1 cellular context compared by ENCODE assay signal in genomic region chr5:174157048-174157447, GRCh38.
TF ChIP-seq lines count a peak whose summit lies in the region.

No MANE protein-coding gene starts in this region.

TF ChIP-seq in K562, 482 proteins besides CTCF, POLR2A, EP300 and RAD21:
- no peak for TF ChIP-seq ZNF668 (CRISPR knock-in tag; IDR thresholded peaks at IDR 0.05)
- TF ChIP-seq TAF15 (IDR thresholded peaks at IDR 0.05; ENCODE audit: low read depth, low read length), result no peak
- TF ChIP-seq NFXL1 (CRISPR knock-in tag; IDR thresholded peaks at IDR 0.05), result no peak
- TF ChIP-seq FOXJ2 (tag; IDR thresholded peaks at IDR 0.05), result no peak
- TF ChIP-seq PYGO2 (tag; IDR thresholded peaks at IDR 0.05), result no peak
- TF ChIP-seq ESRRB (CRISPR knock-in tag; IDR thresholded peaks at IDR 0.05; ENCODE audit: borderline replicate concordance), result no peak
- TF ChIP-seq ZNF592 (IDR thresholded peaks at IDR 0.05), result no peak
- TF ChIP-seq MTA1 (IDR thresholded peaks at IDR 0.05; ENCODE audit: borderline replicate concordance), result no peak
- no peak for TF ChIP-seq ZNF175 (CRISPR knock-in tag; IDR thresholded peaks at IDR 0.05; ENCODE audit: low read depth)
- TF ChIP-seq RBM34 (IDR thresholded peaks at IDR 0.05; ENCODE audit: borderline replicate concordance, insufficient read depth, low read length), result no peak
- TF ChIP-seq RBFOX2 (IDR thresholded peaks at IDR 0.05; ENCODE audit: low read depth, low read length), result no peak
- no peak for TF ChIP-seq HMGN3 (IDR thresholded peaks at IDR 0.05; ENCODE audit: borderline replicate concordance, extremely low read depth, insufficient read length, low read depth, low read length)
- TF ChIP-seq HDAC6 (IDR thresholded peaks at IDR 0.05; ENCODE audit: low read depth, low read length), result no peak
- TF ChIP-seq PHTF2 (CRISPR knock-in tag; IDR thresholded peaks at IDR 0.05), result no peak
- no peak for TF ChIP-seq GABPA (tag; conservative IDR thresholded peaks at IDR 0.05; ENCODE audit: low read depth)
- TF ChIP-seq EWSR1 (IDR thresholded peaks at IDR 0.05; ENCODE audit: borderline replicate concordance, low read depth, partially characterized antibody), result no peak
- no peak for TF ChIP-seq ZNF511 (CRISPR knock-in tag; IDR thresholded peaks at IDR 0.05)
- no peak for TF ChIP-seq SUPT5H (IDR thresholded peaks at IDR 0.05)
